11 cellular contexts compared by ENCODE assay signal in the genomic region with DNA sequence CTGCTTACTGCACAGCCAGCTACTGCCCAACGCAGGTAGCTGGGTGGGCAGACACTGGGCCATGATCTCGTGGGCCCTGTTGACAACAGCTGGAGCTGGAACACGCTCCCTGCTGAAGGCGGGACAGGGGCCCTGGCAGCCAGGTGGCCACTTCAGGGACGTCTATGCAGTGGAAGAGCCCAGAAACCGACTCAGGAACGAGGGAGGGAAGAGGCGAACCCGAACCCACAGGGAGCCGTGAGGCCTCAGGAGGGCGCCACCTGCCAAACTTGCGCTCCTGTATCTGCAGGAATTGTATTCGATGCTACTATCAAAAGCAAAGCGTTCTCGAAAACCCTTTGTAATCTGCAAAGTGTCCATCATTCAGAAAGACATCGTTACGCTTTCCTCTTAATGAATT.
A peak's percentile ranks its signal among the peaks of the same experiment; 100 is the strongest.
DNase-seq lines count a peak whose midpoint lies in the region; ATAC-seq, FAIRE-seq and TF ChIP-seq lines count a peak whose summit lies in the region.
"Had no signal": no experiment of that assay in that cellular context is flagged by ENCODE, and none has a peak within 500 bp of the region (broad histone marks: within the 10 kb centered on the region; RNA-seq: fewer than 3 reads in every experiment).

No MANE protein-coding gene starts in this region.

- H3K36me3 Mint-ChIP-seq in activated CD4-positive, alpha-beta T cell treated with anti-CD3 and anti-CD28 coated beads, Interleukin-2, amount 10 ng/mL, durations not matched to agents 24 days and 14 days (ENCODE audit: low read depth) = peaks cover 2% of the 10 kb centered on the region

- peaks cover 3% of the 10 kb centered on the region for H3K4me1 Mint-ChIP-seq in activated CD4-positive, alpha-beta T cell treated with anti-CD3 and anti-CD28 coated beads, Interleukin-2, amount 10 ng/mL, durations not matched to agents 24 days and 14 days

- in situ Hi-C loops in K562 (cut with MboI) = no loop called here

- H2AFZ ChIP-seq in K562 (ENCODE audit: low read depth, low read length) = no peak overlapping the region
- H2AFZ ChIP-seq: hepatocyte had no signal

- CTCF ChIA-PET in K562 (lab: Yijun Ruan, JAX; ENCODE audit: low intra/inter-chr PET ratio) = no interaction called here

- no peaks in the 10 kb centered on the region for H3K36me3 ChIP-seq in K562 (ENCODE audit: control insufficient read depth, insufficient read depth, low read length)

- no peak overlapping the region for H3K4me3 Mint-ChIP-seq in activated CD4-positive, alpha-beta T cell treated with anti-CD3 and anti-CD28 coated beads, Interleukin-2, amount 10 ng/mL, durations not matched to agents 24 days and 14 days

- H3K27me3 Mint-ChIP-seq in activated CD4-positive, alpha-beta T cell treated with anti-CD3 and anti-CD28 coated beads, Interleukin-2, amount 10 ng/mL, durations not matched to agents 24 days and 14 days = no peaks in the 10 kb centered on the region

- no peaks in the 10 kb centered on the region for H3K27me3 ChIP-seq in K562 (ENCODE audit: control insufficient read depth in 2 of 2, insufficient read depth in 2 of 2, low read length in 2 of 2)
- H3K27me3 ChIP-seq: hepatocyte had no signal

- peak; percentile 62 for DNase-seq in activated CD4-positive, alpha-beta T cell treated with anti-CD3 and anti-CD28 coated beads, Interleukin-2, amount 10 ng/mL, durations not matched to agents 24 days and 14 days
- no peak for DNase-seq in activated CD4-positive, alpha-beta T cell treated with anti-CD3 and anti-CD28 coated beads for 4 hours
- DNase-seq in HuH-7 (ENCODE audit: low spot score) (peak; percentile 36), K562 (ENCODE audit: extremely low read depth in 1 of 4, low spot score in 3 of 4) (peak in 1 of 4 experiments; percentile 12), NCI-H1092 (lab: John Stamatoyannopoulos, UW) (no peak)
- peak; percentile 21 for DNase-seq in stimulated activated CD4-positive, alpha-beta T cell treated with anti-CD3 and anti-CD28 coated beads, Interleukin-2, amount 100 ng/mL, for 48 hours

- FAIRE-seq in K562 (lab: Jason Lieb, UNC) = no peak
- FAIRE-seq: GM18507 had no signal

- H3K9me1 ChIP-seq in K562 (ENCODE audit: control insufficient read depth, insufficient read depth, low read length) = no peaks in the 10 kb centered on the region

- H3K9ac ChIP-seq in K562 (ENCODE audit: insufficient read depth in 1 of 2, low read depth in 2 of 2, low read length in 2 of 2) = no peak overlapping the region

- WGBS in K562 (ENCODE audit: insufficient coverage, low coverage, missing lambda C conversion rate) = 69% methylated on average over 16 of the region's 17 CpGs

- H3K9me3 ChIP-seq in K562 (replicated peaks; ENCODE audit: control insufficient read depth, insufficient read depth, low read depth, low read length) = peaks cover 2% of the 10 kb centered on the region; the same call in 1 of the 2 replicates

- intact Hi-C loops in activated CD4-positive, alpha-beta T cell treated with anti-CD3 and anti-CD28 coated beads, Interleukin-2, amount 10 ng/mL, durations not matched to agents 24 days and 14 days (cut with micrococcal nuclease) = loop anchor here (1.0 kb wide), 1 partner anchor 124 kb away; no protein-coding TSS in a partner anchor
- intact Hi-C loops in K562 (cut with micrococcal nuclease) = no loop called here

- H3K27ac ChIP-seq in K562 (ENCODE audit: extremely low read depth, low read depth, low read length) = no peak overlapping the region
- H3K27ac ChIP-seq: hepatocyte had no signal

- no peaks in the 10 kb centered on the region for H3K79me2 ChIP-seq in K562 (ENCODE audit: control insufficient read depth, insufficient read depth, low read length)
- H3K79me2 ChIP-seq: hepatocyte had no signal

- no peak for TF ChIP-seq EP300 in K562 (IDR thresholded peaks at IDR 0.05; ENCODE audit: low read length)

- no peaks in the 10 kb centered on the region for H4K20me1 ChIP-seq in K562 (replicated peaks; ENCODE audit: control insufficient read depth, insufficient read depth, low read length)

- POLR2A ChIA-PET in K562 (lab: Yijun Ruan, JAX) = no interaction called here

- no peak for TF ChIP-seq POLR2A in K562 (conservative IDR thresholded peaks at IDR 0.05)

- no TSS peak for BruUV-seq in K562 (replicated peaks; lab: Mats Ljungman, UMichigan)

- TF ChIP-seq RAD21 in K562 (CRISPR knock-in tag; conservative IDR thresholded peaks at IDR 0.05 in 1 of 2, IDR thresholded peaks at IDR 0.05 in 1 of 2) = peak in 1 of 2 experiments; percentile 27; a peak in 2 of 4 replicates

- H3K4me1 ChIP-seq in K562 (replicated peaks in 1 of 2; ENCODE audit: control insufficient read depth in 2 of 2, insufficient read depth in 2 of 2, low read length in 2 of 2) = peaks cover 0 to 11% of the 10 kb centered on the region in 2 experiments; a peak in 2 of 5 replicates

- H3K27ac Mint-ChIP-seq in activated CD4-positive, alpha-beta T cell treated with anti-CD3 and anti-CD28 coated beads, Interleukin-2, amount 10 ng/mL, durations not matched to agents 24 days and 14 days = no peak overlapping the region

- no peak overlapping the region for H3K4me3 ChIP-seq in K562
- H3K4me3 ChIP-seq: hepatocyte, smooth muscle cell had no signal

- ATAC-seq in K562 (peak; percentile 86), HG03135 (IDR thresholded peaks at IDR 0.05; ENCODE audit: unreplicated experiment) (no peak)
- ATAC-seq in activated CD4-positive, CD25-positive, alpha-beta regulatory T cell treated with anti-CD3 and anti-CD28 coated beads, Interleukin-2, amount 50 U/mL, for 24 hours = no peak

- TF ChIP-seq CTCF in K562 (IDR thresholded peaks at IDR 0.05 in 2 of 3, conservative IDR thresholded peaks at IDR 0.05 in 1 of 3; ENCODE audit: insufficient read depth in 2 of 3, low read depth in 1 of 3, low read length in 3 of 3) = peak; percentile 46 to 53 (median 51); a peak in 5 of 6 replicates

- no peak overlapping the region for H3K4me2 ChIP-seq in K562 (ENCODE audit: insufficient read depth, low read length)
- H3K4me2 ChIP-seq: hepatocyte, smooth muscle cell had no signal

- H3K9me3 Mint-ChIP-seq in activated CD4-positive, alpha-beta T cell treated with anti-CD3 and anti-CD28 coated beads, Interleukin-2, amount 10 ng/mL, durations not matched to agents 24 days and 14 days = no peaks in the 10 kb centered on the region

TF ChIP-seq in K562, 482 proteins besides CTCF, POLR2A, EP300 and RAD21:
- 0 out of 2 replicates have a peak, but pooled peaks have one; percentile 24 for TF ChIP-seq SMC3 (conservative IDR thresholded peaks at IDR 0.05; ENCODE audit: insufficient read depth, low read depth, low read length)
- TF ChIP-seq CEBPG (CRISPR knock-in tag; IDR thresholded peaks at IDR 0.05) = no peak
- TF ChIP-seq CEBPG (tag; conservative IDR thresholded peaks at IDR 0.05 in 1 of 2, IDR thresholded peaks at IDR 0.05 in 1 of 2) = no peak
- TF ChIP-seq CTCFL (IDR thresholded peaks at IDR 0.05; ENCODE audit: borderline replicate concordance, insufficient read depth, low read depth, low read length, poor library complexity, severe bottlenecking) = peak; percentile 48

Comparison
In these comparisons a context has a peak if more than half of its experiments do, and no peak if none do; other contexts are left out.
1. DNase-seq: peak in activated CD4-positive, alpha-beta T cell treated with anti-CD3 and anti-CD28 coated beads, Interleukin-2, amount 10 ng/mL, durations not matched to agents 24 days and 14 days (single experiment), HuH-7 (single experiment) and stimulated activated CD4-positive, alpha-beta T cell treated with anti-CD3 and anti-CD28 coated beads, Interleukin-2, amount 100 ng/mL, for 48 hours (2 of 2); none in activated CD4-positive, alpha-beta T cell treated with anti-CD3 and anti-CD28 coated beads for 4 hours (0 of 2) and NCI-H1092 (single experiment).